Comparison of ENCODE assay signal across 28 cellular contexts in the genomic region with DNA sequence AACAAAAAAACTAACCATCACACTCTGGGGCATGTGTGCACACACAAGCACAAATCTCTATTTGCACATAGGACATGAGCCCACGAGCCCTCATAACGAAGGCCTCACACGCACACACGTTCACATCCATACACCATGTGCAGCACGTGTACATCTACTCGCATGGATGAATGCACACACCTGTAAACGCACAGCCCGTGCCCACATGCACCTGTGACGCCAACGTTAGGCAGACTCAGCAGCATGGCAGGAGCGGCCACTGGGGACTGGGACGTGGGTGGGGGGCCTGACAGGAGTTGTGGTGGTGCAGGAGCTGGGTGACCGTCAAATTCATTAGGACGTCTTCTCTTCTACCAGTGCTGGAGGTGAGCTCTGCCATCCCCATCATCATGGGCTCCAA. TPM values are rescaled to one million over a fixed set of nuclear protein-coding genes. Genes with fewer than 3 reads are reported as not detected.
"Had no signal": no experiment of that assay in that cellular context is flagged by ENCODE, and none has a peak within 500 bp of the region (broad histone marks: within the 10 kb centered on the region; RNA-seq: fewer than 3 reads in every experiment).

No MANE protein-coding gene starts in this region.

- H3K36me3 ChIP-seq: ascending aorta, brain microvascular endothelial cell, esophagus muscularis mucosa, transverse colon had no signal

- ATAC-seq: activated naive CD4-positive, alpha-beta T cell treated with anti-CD3 and anti-CD28 coated beads, Interleukin-2, amount 50 U/mL, for 72 hours; left cardiac atrium; mucosa of descending colon; stimulated activated naive B cell treated with anti-CD40 and anti-IgM and Interleukin-4, amounts not matched to agents 10 μg/mL and 1 μg/mL and 100 μg/mL, for 72 hours; WTC11 had no signal

- H3K9me3 Mint-ChIP-seq: activated naive CD4-positive, alpha-beta T cell treated with anti-CD3 and anti-CD28 coated beads, Interleukin-2, amount 50 U/mL, for 72 hours; dendritic cell treated with granulocyte-macrophage colony-stimulating factor and Interleukin-4, amounts not matched to agents 40 ng/mL and 50 ng/mL, for 4 days; nephron progenitor cell; stimulated activated naive B cell treated with anti-CD40 and anti-IgM and Interleukin-4, amounts not matched to agents 10 μg/mL and 1 μg/mL and 100 μg/mL, for 72 hours; WTC11 had no signal

- H3K4me3 ChIP-seq: ascending aorta, esophagus muscularis mucosa, mucosa of descending colon, transverse colon had no signal

- H3K4me3 Mint-ChIP-seq: dendritic cell treated with granulocyte-macrophage colony-stimulating factor and Interleukin-4, amounts not matched to agents 40 ng/mL and 50 ng/mL, for 4 days; nephron progenitor cell; stimulated activated naive B cell treated with anti-CD40 and anti-IgM and Interleukin-4, amounts not matched to agents 10 μg/mL and 1 μg/mL and 100 μg/mL, for 72 hours; WTC11 had no signal

- H3K27ac Mint-ChIP-seq: dendritic cell treated with granulocyte-macrophage colony-stimulating factor and Interleukin-4, amounts not matched to agents 40 ng/mL and 50 ng/mL, for 4 days; nephron progenitor cell; stimulated activated naive B cell treated with anti-CD40 and anti-IgM and Interleukin-4, amounts not matched to agents 10 μg/mL and 1 μg/mL and 100 μg/mL, for 72 hours; WTC11 had no signal

- H3K27me3 ChIP-seq: ascending aorta, brain microvascular endothelial cell had no signal

- DNase-seq: activated gamma-delta T cell treated with Interleukin-2 at 50 U/mL for 16 hours; activated T-cell treated with anti-CD3 and anti-CD28 coated beads, Interleukin-2, amount 50 U/mL, for 1 hour; brain microvascular endothelial cell; caudate nucleus; effector CD4-positive, alpha-beta T cell; head of caudate nucleus; left cardiac atrium; mesendoderm; mucosa of descending colon; nephron progenitor cell; occipital lobe; retina; stimulated activated CD4-positive, alpha-beta T cell treated with anti-CD3 and anti-CD28 coated beads, Interleukin-2, amount 100 ng/mL, for 48 hours; stimulated activated CD8-positive, alpha-beta memory T cell treated with anti-CD3 and anti-CD28 coated beads, Interleukin-4, amount 100 ng/mL, for 48 hours; stimulated activated naive B cell treated with anti-CD40 and anti-IgM and Interleukin-4, amounts not matched to agents 10 μg/mL and 1 μg/mL and 100 μg/mL, for 72 hours; T1000; transverse colon had no signal

- H3K4me1 ChIP-seq: ascending aorta had no signal

- H3K9me3 ChIP-seq: ascending aorta, esophagus muscularis mucosa, mucosa of descending colon, transverse colon had no signal

- H3K27ac ChIP-seq: ascending aorta, brain microvascular endothelial cell, esophagus muscularis mucosa, transverse colon had no signal

- H3K36me3 Mint-ChIP-seq: activated naive CD4-positive, alpha-beta T cell treated with anti-CD3 and anti-CD28 coated beads, Interleukin-2, amount 50 U/mL, for 72 hours; stimulated activated naive B cell treated with anti-CD40 and anti-IgM and Interleukin-4, amounts not matched to agents 10 μg/mL and 1 μg/mL and 100 μg/mL, for 72 hours; WTC11 had no signal

- FAIRE-seq: frontal cortex, islet of Langerhans, urothelium cell line had no signal

RNA-seq across cellular contexts. Expression of gene SLC34A1, which starts 3.2 kb away (rescaled TPM):
- total RNA-seq: ascending aorta, esophagus muscularis mucosa, frontal cortex, left cardiac atrium, mucosa of descending colon, occipital lobe, temporal lobe, WTC11 had no signal
- polyA plus RNA-seq: adipose tissue had no signal

RNA-seq across cellular contexts. Expression of gene PFN3, which starts 13.1 kb away (rescaled TPM):
- total RNA-seq: activated naive CD4-positive, alpha-beta T cell treated with anti-CD3 and anti-CD28 coated beads, Interleukin-2, amount 50 U/mL, for 72 hours; ascending aorta; esophagus muscularis mucosa; left cardiac atrium; lower leg skin; mucosa of descending colon; occipital lobe; transverse colon had no signal
- polyA plus RNA-seq: adipose tissue had no signal

RNA-seq across cellular contexts. Expression of gene F12, which starts 22.0 kb away (rescaled TPM):
- total RNA-seq: ascending aorta had no signal
